11 cellular contexts compared by ENCODE assay signal in genomic region chr13:93794197-93794885, GRCh38.
DNase-seq lines count a peak whose midpoint lies in the region; ATAC-seq and TF ChIP-seq lines count a peak whose summit lies in the region.
"Had no signal": no experiment of that assay in that cellular context is flagged by ENCODE, and none has a peak within 500 bp of the region (broad histone marks: within the 10 kb centered on the region; RNA-seq: fewer than 3 reads in every experiment).

No MANE protein-coding gene starts in this region.

- no peak overlapping the region for H3K4me3 ChIP-seq in spleen
- H3K4me3 ChIP-seq in uterus: no peak overlapping the region
- H3K4me3 ChIP-seq: ovary, vagina had no signal

- H3K9me3 ChIP-seq in spleen: no peaks in the 10 kb centered on the region
- no peaks in the 10 kb centered on the region for H3K9me3 ChIP-seq in uterus
- H3K9me3 ChIP-seq: ovary, vagina had no signal

- DNase-seq in NCI-H2227 (lab: John Stamatoyannopoulos, UW; ENCODE audit: unreplicated experiment) (peak; percentile 21), spleen (no peak), SKM-1 (lab: John Stamatoyannopoulos, UW; ENCODE audit: unreplicated experiment) (no peak), uterus (no peak), amygdala (lab: John Stamatoyannopoulos, UW) (no peak)
- DNase-seq in stimulated activated CD4-positive, alpha-beta T cell treated with anti-CD3 and anti-CD28 coated beads, Interleukin-4, amount 100 ng/mL, for 48 hours (ENCODE audit: low read depth in 2 of 2): peak; percentile 14 to 38
- DNase-seq: GDM1, ovary had no signal

- H3K4me1 ChIP-seq in spleen (no peaks in the 10 kb centered on the region), uterus (no peaks in the 10 kb centered on the region)
- H3K4me1 ChIP-seq: vagina had no signal

- TF ChIP-seq CTCF in spleen (IDR thresholded peaks at IDR 0.05 in 8 of 11, conservative IDR thresholded peaks at IDR 0.05 in 3 of 11): no peak
- TF ChIP-seq CTCF in uterus (IDR thresholded peaks at IDR 0.05): no peak

- no peak overlapping the region for H3K27ac ChIP-seq in spleen
- no peak overlapping the region for H3K27ac ChIP-seq in uterus
- H3K27ac ChIP-seq: ovary, vagina had no signal

- ATAC-seq in GM19035 (IDR thresholded peaks at IDR 0.05; ENCODE audit: unreplicated experiment): peak; percentile 79
- peak; percentile 92 for ATAC-seq in HG02623 (IDR thresholded peaks at IDR 0.05; ENCODE audit: unreplicated experiment)

- H3K27me3 ChIP-seq in spleen (replicated peaks in 1 of 7) (no peaks in the 10 kb centered on the region), uterus (no peaks in the 10 kb centered on the region)
- H3K27me3 ChIP-seq: ovary, vagina had no signal

- 59 to 81% (median 67%) methylated on average over 3 of the region's 3 CpGs for WGBS in spleen, 5 donors

- no peaks in the 10 kb centered on the region for H3K36me3 ChIP-seq in spleen
- H3K36me3 ChIP-seq in uterus: no peaks in the 10 kb centered on the region
- H3K36me3 ChIP-seq: ovary, vagina had no signal

- TF ChIP-seq POLR2A in spleen (IDR thresholded peaks at IDR 0.05): no peak
- TF ChIP-seq POLR2A in uterus (IDR thresholded peaks at IDR 0.05): no peak

- intact Hi-C loops in spleen (cut with DNase I; ENCODE audit: low total_unique reads) (no loop called here), uterus (cut with DNase I; ENCODE audit: low total_unique reads) (no loop called here)

Comparison
In these comparisons a context has a peak if more than half of its experiments do, and no peak if none do; other contexts are left out.
1. DNase-seq: peak in NCI-H2227 (single experiment) and stimulated activated CD4-positive, alpha-beta T cell treated with anti-CD3 and anti-CD28 coated beads, Interleukin-4, amount 100 ng/mL, for 48 hours (2 of 2); none in spleen (single experiment), SKM-1 (single experiment), uterus (0 of 2) and amygdala (0 of 56).